Comparison of ENCODE assay signal across 10 cellular contexts in genomic region chr1:210027994-210028393, GRCh38.
"Had no signal": no experiment of that assay in that cellular context is flagged by ENCODE, and none has a peak within 500 bp of the region (broad histone marks: within the 10 kb centered on the region; RNA-seq: fewer than 3 reads in every experiment).

No MANE protein-coding gene starts in this region.

- H3K9ac ChIP-seq: GM23248 had no signal

- H3K27ac ChIP-seq: GM23248 had no signal

- H3K9me3 Mint-ChIP-seq: GM23338 had no signal

- H3K4me1 Mint-ChIP-seq: GM23338 had no signal

- DNase-seq: GM23248, GOT3, H7, H9, HCEC 1CT had no signal

- H3K27ac Mint-ChIP-seq: GM23338, H9 had no signal

- FAIRE-seq: H1, H54 had no signal

- H3K4me3 Mint-ChIP-seq: GM23338, H9 had no signal

- H3K9me3 ChIP-seq: HAP-1 had no signal

- H2AFZ ChIP-seq: GM23248, GM23338 had no signal

- ATAC-seq: GM23338, HCT116 had no signal

- H3K36me3 ChIP-seq: HAP-1 had no signal

- H3K4me1 ChIP-seq: HAP-1 had no signal

- H3K4me2 ChIP-seq: GM23338 had no signal

- H3K4me3 ChIP-seq: GM23248, GM23338, HAP-1 had no signal
